In the genomic region with DNA sequence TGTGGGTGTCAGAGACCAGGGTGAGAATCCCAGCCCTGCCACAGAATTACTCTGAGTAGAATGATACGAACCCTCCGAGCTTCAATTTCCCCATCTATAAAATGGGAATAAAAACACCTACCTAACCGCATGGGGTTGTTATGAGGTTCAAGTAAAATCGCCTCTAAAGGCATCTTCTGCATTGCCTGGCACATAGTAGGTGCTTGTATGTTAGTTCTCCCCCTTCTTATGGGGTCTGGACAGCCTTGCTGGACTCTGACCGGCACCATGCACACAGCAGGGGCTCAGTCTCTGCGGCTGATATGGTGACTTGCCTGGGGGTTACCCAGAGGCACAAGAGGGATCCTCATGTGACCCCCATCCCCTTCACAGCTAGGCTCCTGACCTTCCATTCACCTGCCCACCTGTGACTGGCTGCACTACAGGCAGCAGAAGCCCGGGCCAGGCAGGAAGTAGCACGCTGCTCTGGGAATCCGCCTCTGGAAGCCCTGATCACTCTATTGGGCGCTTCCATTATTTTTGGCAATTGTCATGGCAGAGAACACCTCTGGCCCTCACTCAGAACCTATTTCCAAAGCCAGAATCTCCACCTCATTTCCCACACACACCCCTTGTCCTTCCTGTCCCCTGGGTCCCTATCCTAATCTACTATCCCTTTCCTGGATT, we compare ENCODE assay signal across 1 cellular context.
TF ChIP-seq lines count a peak whose summit lies in the region.

No MANE protein-coding gene starts in this region.

TF ChIP-seq in IMR-90, 13 proteins besides CTCF, POLR2A, EP300 and RAD21:
- TF ChIP-seq RFX5 (IDR thresholded peaks at IDR 0.05; ENCODE audit: low read depth, low read length): no peak
- no peak for TF ChIP-seq MAFK (IDR thresholded peaks at IDR 0.05; ENCODE audit: low read depth, low read length)
- no peak for TF ChIP-seq CEBPB (IDR thresholded peaks at IDR 0.05; ENCODE audit: low read depth, low read length)
- TF ChIP-seq, protein P1, sequence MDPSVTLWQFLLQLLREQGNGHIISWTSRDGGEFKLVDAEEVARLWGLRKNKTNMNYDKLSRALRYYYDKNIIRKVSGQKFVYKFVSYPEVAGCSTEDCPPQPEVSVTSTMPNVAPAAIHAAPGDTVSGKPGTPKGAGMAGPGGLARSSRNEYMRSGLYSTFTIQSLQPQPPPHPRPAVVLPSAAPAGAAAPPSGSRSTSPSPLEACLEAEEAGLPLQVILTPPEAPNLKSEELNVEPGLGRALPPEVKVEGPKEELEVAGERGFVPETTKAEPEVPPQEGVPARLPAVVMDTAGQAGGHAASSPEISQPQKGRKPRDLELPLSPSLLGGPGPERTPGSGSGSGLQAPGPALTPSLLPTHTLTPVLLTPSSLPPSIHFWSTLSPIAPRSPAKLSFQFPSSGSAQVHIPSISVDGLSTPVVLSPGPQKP (IDR thresholded peaks at IDR 0.05; ENCODE audit: borderline replicate concordance, low read depth, low read length): no peak
- TF ChIP-seq FOS (IDR thresholded peaks at IDR 0.05; ENCODE audit: low read depth, low read length): no peak
